1 cellular context compared by ENCODE assay signal in the genomic region with DNA sequence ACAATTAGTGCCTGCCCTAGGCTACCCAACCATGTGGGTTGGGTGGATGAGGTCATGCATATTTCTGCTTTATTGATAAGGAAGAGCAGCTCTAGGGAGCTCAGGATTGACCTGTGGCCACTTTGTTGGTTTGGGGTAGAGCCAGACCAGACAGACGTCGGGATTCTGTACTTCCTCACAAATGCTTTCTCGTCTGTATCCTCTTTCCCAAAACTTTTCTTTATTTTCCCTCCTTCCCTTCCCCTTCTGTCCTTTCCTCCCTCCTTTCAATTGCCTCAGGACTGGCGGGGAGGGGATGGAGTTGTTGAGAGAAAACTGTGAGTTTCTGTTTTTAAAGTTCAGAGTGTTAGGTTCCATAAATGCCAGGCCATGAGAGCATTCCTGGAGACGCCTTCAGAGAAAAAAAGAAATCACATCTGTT.
TF ChIP-seq lines count a peak whose summit lies in the region.

No MANE protein-coding gene starts in this region.

TF ChIP-seq in GM23338, 12 proteins besides CTCF, POLR2A, EP300 and RAD21 (continued from another document):
- TF ChIP-seq, protein P1, sequence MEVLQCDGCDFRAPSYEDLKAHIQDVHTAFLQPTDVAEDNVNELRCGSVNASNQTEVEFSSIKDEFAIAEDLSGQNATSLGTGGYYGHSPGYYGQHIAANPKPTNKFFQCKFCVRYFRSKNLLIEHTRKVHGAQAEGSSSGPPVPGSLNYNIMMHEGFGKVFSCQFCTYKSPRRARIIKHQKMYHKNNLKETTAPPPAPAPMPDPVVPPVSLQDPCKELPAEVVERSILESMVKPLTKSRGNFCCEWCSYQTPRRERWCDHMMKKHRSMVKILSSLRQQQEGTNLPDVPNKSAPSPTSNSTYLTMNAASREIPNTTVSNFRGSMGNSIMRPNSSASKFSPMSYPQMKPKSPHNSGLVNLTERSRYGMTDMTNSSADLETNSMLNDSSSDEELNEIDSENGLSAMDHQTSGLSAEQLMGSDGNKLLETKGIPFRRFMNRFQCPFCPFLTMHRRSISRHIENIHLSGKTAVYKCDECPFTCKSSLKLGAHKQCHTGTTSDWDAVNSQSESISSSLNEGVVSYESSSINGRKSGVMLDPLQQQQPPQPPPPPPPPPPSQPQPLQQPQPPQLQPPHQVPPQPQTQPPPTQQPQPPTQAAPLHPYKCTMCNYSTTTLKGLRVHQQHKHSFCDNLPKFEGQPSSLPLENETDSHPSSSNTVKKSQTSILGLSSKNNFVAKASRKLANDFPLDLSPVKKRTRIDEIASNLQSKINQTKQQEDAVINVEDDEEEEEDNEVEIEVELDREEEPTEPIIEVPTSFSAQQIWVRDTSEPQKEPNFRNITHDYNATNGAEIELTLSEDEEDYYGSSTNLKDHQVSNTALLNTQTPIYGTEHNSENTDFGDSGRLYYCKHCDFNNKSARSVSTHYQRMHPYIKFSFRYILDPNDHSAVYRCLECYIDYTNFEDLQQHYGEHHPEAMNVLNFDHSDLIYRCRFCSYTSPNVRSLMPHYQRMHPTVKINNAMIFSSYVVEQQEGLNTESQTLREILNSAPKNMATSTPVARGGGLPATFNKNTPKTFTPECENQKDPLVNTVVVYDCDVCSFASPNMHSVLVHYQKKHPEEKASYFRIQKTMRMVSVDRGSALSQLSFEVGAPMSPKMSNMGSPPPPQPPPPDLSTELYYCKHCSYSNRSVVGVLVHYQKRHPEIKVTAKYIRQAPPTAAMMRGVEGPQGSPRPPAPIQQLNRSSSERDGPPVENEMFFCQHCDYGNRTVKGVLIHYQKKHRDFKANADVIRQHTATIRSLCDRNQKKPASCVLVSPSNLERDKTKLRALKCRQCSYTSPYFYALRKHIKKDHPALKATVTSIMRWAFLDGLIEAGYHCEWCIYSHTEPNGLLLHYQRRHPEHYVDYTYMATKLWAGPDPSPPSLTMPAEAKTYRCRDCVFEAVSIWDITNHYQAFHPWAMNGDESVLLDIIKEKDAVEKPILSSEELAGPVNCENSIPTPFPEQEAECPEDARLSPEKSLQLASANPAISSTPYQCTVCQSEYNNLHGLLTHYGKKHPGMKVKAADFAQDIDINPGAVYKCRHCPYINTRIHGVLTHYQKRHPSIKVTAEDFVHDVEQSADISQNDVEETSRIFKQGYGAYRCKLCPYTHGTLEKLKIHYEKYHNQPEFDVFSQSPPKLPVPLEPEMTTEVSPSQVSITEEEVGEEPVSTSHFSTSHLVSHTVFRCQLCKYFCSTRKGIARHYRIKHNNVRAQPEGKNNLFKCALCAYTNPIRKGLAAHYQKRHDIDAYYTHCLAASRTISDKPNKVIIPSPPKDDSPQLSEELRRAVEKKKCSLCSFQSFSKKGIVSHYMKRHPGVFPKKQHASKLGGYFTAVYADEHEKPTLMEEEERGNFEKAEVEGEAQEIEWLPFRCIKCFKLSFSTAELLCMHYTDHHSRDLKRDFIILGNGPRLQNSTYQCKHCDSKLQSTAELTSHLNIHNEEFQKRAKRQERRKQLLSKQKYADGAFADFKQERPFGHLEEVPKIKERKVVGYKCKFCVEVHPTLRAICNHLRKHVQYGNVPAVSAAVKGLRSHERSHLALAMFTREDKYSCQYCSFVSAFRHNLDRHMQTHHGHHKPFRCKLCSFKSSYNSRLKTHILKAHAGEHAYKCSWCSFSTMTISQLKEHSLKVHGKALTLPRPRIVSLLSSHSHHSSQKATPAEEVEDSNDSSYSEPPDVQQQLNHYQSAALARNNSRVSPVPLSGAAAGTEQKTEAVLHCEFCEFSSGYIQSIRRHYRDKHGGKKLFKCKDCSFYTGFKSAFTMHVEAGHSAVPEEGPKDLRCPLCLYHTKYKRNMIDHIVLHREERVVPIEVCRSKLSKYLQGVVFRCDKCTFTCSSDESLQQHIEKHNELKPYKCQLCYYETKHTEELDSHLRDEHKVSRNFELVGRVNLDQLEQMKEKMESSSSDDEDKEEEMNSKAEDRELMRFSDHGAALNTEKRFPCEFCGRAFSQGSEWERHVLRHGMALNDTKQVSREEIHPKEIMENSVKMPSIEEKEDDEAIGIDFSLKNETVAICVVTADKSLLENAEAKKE (CRISPR knock-in tag; IDR thresholded peaks at IDR 0.05): no peak
- TF ChIP-seq, protein P2, sequence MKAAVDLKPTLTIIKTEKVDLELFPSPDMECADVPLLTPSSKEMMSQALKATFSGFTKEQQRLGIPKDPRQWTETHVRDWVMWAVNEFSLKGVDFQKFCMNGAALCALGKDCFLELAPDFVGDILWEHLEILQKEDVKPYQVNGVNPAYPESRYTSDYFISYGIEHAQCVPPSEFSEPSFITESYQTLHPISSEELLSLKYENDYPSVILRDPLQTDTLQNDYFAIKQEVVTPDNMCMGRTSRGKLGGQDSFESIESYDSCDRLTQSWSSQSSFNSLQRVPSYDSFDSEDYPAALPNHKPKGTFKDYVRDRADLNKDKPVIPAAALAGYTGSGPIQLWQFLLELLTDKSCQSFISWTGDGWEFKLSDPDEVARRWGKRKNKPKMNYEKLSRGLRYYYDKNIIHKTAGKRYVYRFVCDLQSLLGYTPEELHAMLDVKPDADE (IDR thresholded peaks at IDR 0.05): no peak
- no peak for TF ChIP-seq EZH2phosphoT487 (IDR thresholded peaks at IDR 0.05; ENCODE audit: unreplicated experiment)
- no peak for TF ChIP-seq POLR2AphosphoS5 (IDR thresholded peaks at IDR 0.05; ENCODE audit: low read depth)
- TF ChIP-seq NANOG (IDR thresholded peaks at IDR 0.05; ENCODE audit: borderline replicate concordance): no peak
- TF ChIP-seq CREB1 (CRISPR knock-in tag; IDR thresholded peaks at IDR 0.05; ENCODE audit: low read depth): no peak
- no peak for TF ChIP-seq EZH2 (IDR thresholded peaks at IDR 0.05; ENCODE audit: low read depth, unreplicated experiment)
TF ChIP-seq in GM23338: peak in this region for 0.
